ENCODE assay signal across 8 cellular contexts in genomic region chr17:81510798-81511549, GRCh38. TPM values are rescaled to one million over a fixed set of nuclear protein-coding genes. Genes with fewer than 3 reads are reported as not detected.
DNase-seq lines count a peak whose midpoint lies in the region; FAIRE-seq lines count a peak whose summit lies in the region.

No MANE protein-coding gene starts in this region.

- H3K27me3 ChIP-seq in HUES64 (ENCODE audit: insufficient read depth, low read length): no peaks in the 10 kb centered on the region
- H3K27me3 ChIP-seq in iPS DF 6.9 (ENCODE audit: control insufficient read depth, insufficient read depth, low read length): no peaks in the 10 kb centered on the region
- H3K27me3 ChIP-seq in small intestine (ENCODE audit: control insufficient read depth in 2 of 2, insufficient read depth in 2 of 2, low read length in 2 of 2): no peaks in the 10 kb centered on the region

- in situ Hi-C loops in ACHN (cut with HindIII; ENCODE audit: low pct_ligation_motif_present, low pct_unique_long_range_greater_than_20kb, low sequenced_read_pairs): no loop called here

- peak overlapping the region; percentile 98 for H3K4me3 ChIP-seq in HUES64 (ENCODE audit: low read length)
- H3K4me3 ChIP-seq in iPS DF 6.9 (ENCODE audit: low read length): peak overlapping the region; percentile 83
- H3K4me3 ChIP-seq in small intestine (ENCODE audit: low read depth in 1 of 2, low read length in 2 of 2): peak overlapping the region; percentile 89 to 97

- H3K4me1 ChIP-seq in HUES64 (ENCODE audit: insufficient read depth, low read length) (peaks cover 7% of the 10 kb centered on the region; the same call in 1 of the 2 replicates), iPS DF 6.9 (ENCODE audit: control insufficient read depth, insufficient read depth, low read length) (peaks cover 2% of the 10 kb centered on the region; the same call in 1 of the 2 replicates), small intestine (ENCODE audit: control insufficient read depth in 2 of 2, insufficient read depth in 1 of 2, low read depth in 1 of 2, low read length in 1 of 2) (peaks cover 0 to 2% of the 10 kb centered on the region in 2 donors)

- peaks cover 24% of the 10 kb centered on the region for H3K4me1 Mint-ChIP-seq in activated naive CD8-positive, alpha-beta T cell (ENCODE audit: low read depth)

- H3K27ac Mint-ChIP-seq in activated naive CD8-positive, alpha-beta T cell: peak overlapping the region; percentile 95

- H3K4me3 Mint-ChIP-seq in activated naive CD8-positive, alpha-beta T cell: peak overlapping the region; percentile 96

- H3K9ac ChIP-seq in HUES64 (ENCODE audit: low read depth, low read length): peak overlapping the region; percentile 98

- H3K36me3 Mint-ChIP-seq in activated naive CD8-positive, alpha-beta T cell: peaks cover 27% of the 10 kb centered on the region

- H3K9me3 ChIP-seq in HUES64 (ENCODE audit: insufficient read depth, low read depth, low read length): no peaks in the 10 kb centered on the region
- H3K9me3 ChIP-seq in iPS DF 6.9 (ENCODE audit: control insufficient read depth, insufficient read depth, low read length): no peaks in the 10 kb centered on the region
- no peaks in the 10 kb centered on the region for H3K9me3 ChIP-seq in small intestine (ENCODE audit: control insufficient read depth, low read depth)

- 8% methylated on average over 46 of the region's 46 CpGs for WGBS in HUES64
- WGBS in iPS DF 6.9 (ENCODE audit: insufficient coverage, insufficient read length): no CpG with 5 or more reads among the region's 46 CpGs
- 0 to 2% (median 1%) methylated on average over 46 of the region's 46 CpGs for WGBS in small intestine, 3 donors

- peak; percentile 30 for DNase-seq in ACHN
- no peak for DNase-seq in iPS DF 6.9 (ENCODE audit: low read depth, low spot score)
- no peak for DNase-seq in small intestine
- no peak for DNase-seq in HuH-7 (ENCODE audit: low spot score)
- no peak for DNase-seq in occipital lobe (lab: John Stamatoyannopoulos, UW)
- no peak for DNase-seq in NCI-H2107 (lab: John Stamatoyannopoulos, UW)

- no peaks in the 10 kb centered on the region for H3K27me3 Mint-ChIP-seq in activated naive CD8-positive, alpha-beta T cell

- H3K9me3 Mint-ChIP-seq in activated naive CD8-positive, alpha-beta T cell (ENCODE audit: low read depth): no peaks in the 10 kb centered on the region

- H3K36me3 ChIP-seq in HUES64 (ENCODE audit: insufficient read depth, low read length) (peaks cover 36% of the 10 kb centered on the region), iPS DF 6.9 (ENCODE audit: control insufficient read depth, insufficient read depth, low read length) (peaks cover 24% of the 10 kb centered on the region), small intestine (ENCODE audit: control insufficient read depth in 2 of 2, insufficient read depth in 2 of 2, low read length in 2 of 2) (peaks cover 13 to 15% of the 10 kb centered on the region in 2 donors)

- H3K27ac ChIP-seq in HUES64 (ENCODE audit: low read depth, low read length): peak overlapping the region; percentile 91
- H3K27ac ChIP-seq in iPS DF 6.9 (ENCODE audit: low read length): no peak overlapping the region
- peak overlapping the region; percentile 91 to 97 for H3K27ac ChIP-seq in small intestine (ENCODE audit: low read depth in 1 of 2, low read length in 1 of 2)

- FAIRE-seq in small intestine (lab: Jason Lieb, UNC): no peak

RNA-seq across cellular contexts. Expression of gene ACTG1, which starts 1.6 kb away (rescaled TPM):
- 2,066 TPM for polyA plus RNA-seq in HUES64 (2013, experiment 1 of 2)
- 2,328 TPM for polyA plus RNA-seq in HUES64 (2013, experiment 2 of 2)
- polyA plus RNA-seq in small intestine: 1,000 to 10,000 TPM; 1,318 to 3,459 (median 1,629) TPM
- total RNA-seq in occipital lobe: 3,469 TPM

RNA-seq across cellular contexts. Expression of gene FSCN2, which starts 17.2 kb away (rescaled TPM):
- polyA plus RNA-seq in HUES64 (2013, experiment 1 of 2): not detected
- not detected for polyA plus RNA-seq in HUES64 (2013, experiment 2 of 2)
- 1 to 10 TPM in 1 of 3 donors, not detected in 2; 1.3 TPM for polyA plus RNA-seq in small intestine
- 5.6 TPM for total RNA-seq in occipital lobe

RNA-seq across cellular contexts. Expression of gene FAAP100, which starts 41.2 kb away (rescaled TPM):
- polyA plus RNA-seq in HUES64 (2013, experiment 1 of 2): 22.5 TPM
- polyA plus RNA-seq in HUES64 (2013, experiment 2 of 2): 20.7 TPM
- 10 to 100 TPM; 24.5 to 30.2 (median 29.2) TPM for polyA plus RNA-seq in small intestine
- total RNA-seq in occipital lobe: 24.2 TPM
